In genomic region chr1:110203021-110203661, GRCh38 we compare ENCODE assay signal across 8 cellular contexts. TPM values are rescaled to one million over a fixed set of nuclear protein-coding genes. Genes with fewer than 3 reads are reported as not detected.
DNase-seq lines count a peak whose midpoint lies in the region; ATAC-seq and TF ChIP-seq lines count a peak whose summit lies in the region.

No MANE protein-coding gene starts in this region.

- 44 to 46% methylated on average over 5 to 6 of the region's 6 CpGs for WGBS in testis, 2 donors

- TF ChIP-seq CTCF in OCI-LY1 (IDR thresholded peaks at IDR 0.05; ENCODE audit: low read length), result peak; percentile 91
- peak; percentile 92 for TF ChIP-seq CTCF in epithelial cell of esophagus (IDR thresholded peaks at IDR 0.05; ENCODE audit: insufficient read depth, low read depth, low read length, missing control alignments)
- peak; percentile 90 for TF ChIP-seq CTCF in natural killer cell (IDR thresholded peaks at IDR 0.05)
- peak; percentile 80 to 91 (median 90) for TF ChIP-seq CTCF in testis (IDR thresholded peaks at IDR 0.05)

- no peak for TF ChIP-seq POLR2A in testis (IDR thresholded peaks at IDR 0.05)

- H3K27me3 ChIP-seq in OCI-LY1 (ENCODE audit: insufficient read depth, low read length) (no peaks in the 10 kb centered on the region), testis (no peaks in the 10 kb centered on the region)

- DNase-seq in Caki2 (ENCODE audit: low read depth) (peak; percentile 66), HUDEP-2 (lab: John Stamatoyannopoulos, UW; ENCODE audit: unreplicated experiment in 76 of 76) (peak in 40 of 76 experiments; percentile 5 to 68 (median 32)), epithelial cell of esophagus (ENCODE audit: low read depth) (peak; percentile 66), natural killer cell (peak; percentile 37), testis (peak; percentile 77), occipital lobe (lab: John Stamatoyannopoulos, UW) (no peak)
- peak; percentile 82 for DNase-seq in activated CD8-positive, alpha-beta memory T cell treated with anti-CD3 and anti-CD28 coated beads, Interleukin-2, amount 10 ng/mL, durations not matched to agents 7 days and 5 days

- no peak overlapping the region for H3K4me3 Mint-ChIP-seq in activated CD8-positive, alpha-beta memory T cell treated with anti-CD3 and anti-CD28 coated beads, Interleukin-2, amount 10 ng/mL, durations not matched to agents 7 days and 5 days
- no peak overlapping the region for H3K4me3 Mint-ChIP-seq in natural killer cell

- no peaks in the 10 kb centered on the region for H3K9me2 ChIP-seq in OCI-LY1 (ENCODE audit: low read depth, low read length)

- no peaks in the 10 kb centered on the region for H3K79me2 ChIP-seq in OCI-LY1 (ENCODE audit: insufficient read depth, low read length)

- in situ Hi-C loops in Caki2 (cut with HindIII; ENCODE audit: low pct_unique_long_range_greater_than_20kb, low sequenced_read_pairs), result no loop called here

- H2AFZ ChIP-seq in OCI-LY1 (ENCODE audit: low read length), result peak overlapping the region; percentile 99

- H3K4me3 ChIP-seq in OCI-LY1 (ENCODE audit: low read depth, low read length, poor library complexity, severe bottlenecking) (no peak overlapping the region), epithelial cell of esophagus (ENCODE audit: low read length) (no peak overlapping the region), testis (no peak overlapping the region)

- no peak overlapping the region; the same call in 1 of the 2 replicates for H3K9ac ChIP-seq in OCI-LY1 (ENCODE audit: low read length)

- H3F3A ChIP-seq in OCI-LY1 (ENCODE audit: insufficient read depth, low read length), result no peaks in the 10 kb centered on the region

- H3K36me3 ChIP-seq in OCI-LY1 (ENCODE audit: insufficient read depth, low read length), result no peaks in the 10 kb centered on the region
- H3K36me3 ChIP-seq in testis (ENCODE audit: low read depth, missing control alignments), result no peaks in the 10 kb centered on the region

- peaks cover 15% of the 10 kb centered on the region for H3K4me1 Mint-ChIP-seq in activated CD8-positive, alpha-beta memory T cell treated with anti-CD3 and anti-CD28 coated beads, Interleukin-2, amount 10 ng/mL, durations not matched to agents 7 days and 5 days
- H3K4me1 Mint-ChIP-seq in natural killer cell, result peaks cover 5 to 15% of the 10 kb centered on the region in 2 donors

- H3K27ac ChIP-seq in OCI-LY1 (ENCODE audit: low read depth, low read length, poor library complexity, severe bottlenecking), result no peak overlapping the region
- no peak overlapping the region for H3K27ac ChIP-seq in testis

- peak overlapping the region; percentile 86 for H3K27ac Mint-ChIP-seq in activated CD8-positive, alpha-beta memory T cell treated with anti-CD3 and anti-CD28 coated beads, Interleukin-2, amount 10 ng/mL, durations not matched to agents 7 days and 5 days
- H3K27ac Mint-ChIP-seq in natural killer cell, result no peak overlapping the region

- H3K9me3 Mint-ChIP-seq in activated CD8-positive, alpha-beta memory T cell treated with anti-CD3 and anti-CD28 coated beads, Interleukin-2, amount 10 ng/mL, durations not matched to agents 7 days and 5 days (ENCODE audit: low read depth), result no peaks in the 10 kb centered on the region
- H3K9me3 Mint-ChIP-seq in natural killer cell, result no peaks in the 10 kb centered on the region

- H4K20me1 ChIP-seq in OCI-LY1 (ENCODE audit: insufficient read depth, low read length), result no peaks in the 10 kb centered on the region

- no peaks in the 10 kb centered on the region for H3K27me3 Mint-ChIP-seq in activated CD8-positive, alpha-beta memory T cell treated with anti-CD3 and anti-CD28 coated beads, Interleukin-2, amount 10 ng/mL, durations not matched to agents 7 days and 5 days
- H3K27me3 Mint-ChIP-seq in natural killer cell (ENCODE audit: low read depth in 2 of 2), result no peaks in the 10 kb centered on the region

- H3K36me3 Mint-ChIP-seq in activated CD8-positive, alpha-beta memory T cell treated with anti-CD3 and anti-CD28 coated beads, Interleukin-2, amount 10 ng/mL, durations not matched to agents 7 days and 5 days, result no peaks in the 10 kb centered on the region
- no peaks in the 10 kb centered on the region for H3K36me3 Mint-ChIP-seq in natural killer cell

- CTCF ChIA-PET in activated CD8-positive, alpha-beta memory T cell treated with anti-CD3 and anti-CD28 coated beads, Interleukin-2, amount 10 ng/mL, durations not matched to agents 7 days and 5 days (lab: Charles Lee), result interaction anchor here (0.7 to 18.2 kb wide), 34 partner anchors 9 to 580 kb away, joined by 3 to 415 read pairs (median 4); partner anchors contain the start of genes KCNC4 and RBM15

- intact Hi-C loops in natural killer cell (cut with micrococcal nuclease) (loop anchor here (1.0 kb wide), 2 partner anchors 109 to 257 kb away; no protein-coding TSS in a partner anchor), testis (cut with DNase I; ENCODE audit: low total_unique reads) (loop anchor here (10.0 kb wide), 1 partner anchor 292 kb away; no protein-coding TSS in a partner anchor)

- no peak overlapping the region for H3K4me2 ChIP-seq in OCI-LY1 (ENCODE audit: low read length)

- H3K9me3 ChIP-seq in OCI-LY1 (ENCODE audit: low read length) (no peaks in the 10 kb centered on the region), testis (no peaks in the 10 kb centered on the region)

- peaks cover 5% of the 10 kb centered on the region for H3K4me1 ChIP-seq in OCI-LY1 (ENCODE audit: insufficient read depth, low read length, severe bottlenecking)
- H3K4me1 ChIP-seq in testis, result no peaks in the 10 kb centered on the region

- peak; percentile 64 for ATAC-seq in activated CD8-positive, alpha-beta memory T cell treated with anti-CD3 and anti-CD28 coated beads, Interleukin-2, amount 10 ng/mL, durations not matched to agents 7 days and 5 days
- peak; percentile 63 to 77 (median 68) for ATAC-seq in natural killer cell

RNA-seq across cellular contexts. Expression of gene KCNC4, which starts 7.0 kb away (rescaled TPM):
- 1.1 and 4.9 TPM in 2 replicates for total RNA-seq in Caki2 (2014; rRNA removed; shearing (Covaris generic); ENCODE audit: low replicate concordance)
- total RNA-seq in activated CD8-positive, alpha-beta memory T cell treated with anti-CD3 and anti-CD28 coated beads, Interleukin-2, amount 10 ng/mL, durations not matched to agents 7 days and 5 days, result 1 to 10 TPM; 4.8 to 9.6 TPM
- total RNA-seq in natural killer cell (1 to 10 TPM; 2.5 to 3.9 (median 3.3) TPM), testis (10 to 100 TPM; 21.7 to 24.8 TPM), occipital lobe (4.8 TPM)
- polyA plus RNA-seq in testis (ENCODE audit: insufficient read depth, low read depth, low replicate concordance), result 9.5 TPM

RNA-seq across cellular contexts. Expression of gene SLC6A17, which starts 52.8 kb away (rescaled TPM):
- total RNA-seq in Caki2 (2014; rRNA removed; shearing (Covaris generic); ENCODE audit: low replicate concordance), result 1.3 and 3.2 TPM in 2 replicates
- total RNA-seq in activated CD8-positive, alpha-beta memory T cell treated with anti-CD3 and anti-CD28 coated beads, Interleukin-2, amount 10 ng/mL, durations not matched to agents 7 days and 5 days, result not detected
- total RNA-seq in natural killer cell, result not detected
- total RNA-seq in testis, result 1 to 10 TPM; 4.5 to 5.3 TPM
- polyA plus RNA-seq in testis (ENCODE audit: insufficient read depth, low read depth, low replicate concordance), result 3.6 TPM
- total RNA-seq in occipital lobe, result 13.9 TPM
